In genomic region chr17:42389135-42389417, GRCh38 we compare ENCODE assay signal across 8 cellular contexts. TPM values are rescaled to one million over a fixed set of nuclear protein-coding genes. Genes with fewer than 3 reads are reported as not detected.
DNase-seq lines count a peak whose midpoint lies in the region; ATAC-seq, FAIRE-seq and TF ChIP-seq lines count a peak whose summit lies in the region.

No MANE protein-coding gene starts in this region.

- H2BK5ac ChIP-seq in mesenchymal stem cell (ENCODE audit: low read depth, low read length, poor library complexity, severe bottlenecking): peak overlapping the region; percentile 46

- H3K36me3 ChIP-seq in DND-41 (ENCODE audit: insufficient read depth, low read length) (no peaks in the 10 kb centered on the region), astrocyte (ENCODE audit: insufficient read depth, low read length) (no peaks in the 10 kb centered on the region), mesenchymal stem cell (ENCODE audit: control insufficient read depth in 1 of 2, insufficient read depth in 2 of 2, low read depth in 1 of 2, low read length in 2 of 2) (no peaks in the 10 kb centered on the region)

- H2AFZ ChIP-seq in DND-41 (ENCODE audit: low read depth, low read length): peak overlapping the region; percentile 65
- peak overlapping the region; percentile 74 for H2AFZ ChIP-seq in astrocyte (ENCODE audit: low read depth, low read length)
- H2AFZ ChIP-seq in mesenchymal stem cell (ENCODE audit: low read depth, low read length): peak overlapping the region; percentile 61

- peak overlapping the region; percentile 9 for H4K91ac ChIP-seq in mesenchymal stem cell (ENCODE audit: low read length)

- no peaks in the 10 kb centered on the region for H3K79me1 ChIP-seq in mesenchymal stem cell (replicated peaks; ENCODE audit: low read length, poor library complexity, severe bottlenecking)

- no peak for DNase-seq in DND-41
- no peak for DNase-seq in astrocyte (ENCODE audit: low read depth)
- no peak for DNase-seq in mesenchymal stem cell
- DNase-seq in NK-92 (lab: John Stamatoyannopoulos, UW; ENCODE audit: unreplicated experiment): no peak
- no peak for DNase-seq in SW 1271 (lab: John Stamatoyannopoulos, UW)
- no peak for DNase-seq in cerebellar nuclear complex (lab: John Stamatoyannopoulos, UW)
- no peak for DNase-seq in urothelium cell line (ENCODE audit: low spot score)

- peak overlapping the region; percentile 56 to 82 for H3K4ac ChIP-seq in mesenchymal stem cell (ENCODE audit: low read depth in 1 of 2, low read length in 2 of 2)

- no peak overlapping the region for H2BK15ac ChIP-seq in mesenchymal stem cell (ENCODE audit: low read depth, poor library complexity, severe bottlenecking)

- H3K9me3 ChIP-seq in DND-41 (ENCODE audit: insufficient read depth, low read length, severe bottlenecking) (no peaks in the 10 kb centered on the region), astrocyte (ENCODE audit: insufficient read depth, low read depth, low read length) (no peaks in the 10 kb centered on the region), mesenchymal stem cell (ENCODE audit: control insufficient read depth, low read length) (no peaks in the 10 kb centered on the region)

- H3K9ac ChIP-seq in DND-41 (ENCODE audit: low read depth, low read length) (peak overlapping the region; percentile 31), astrocyte (ENCODE audit: low read length) (peak overlapping the region; percentile 84), mesenchymal stem cell (ENCODE audit: low read length) (peak overlapping the region; percentile 93)

- no peaks in the 10 kb centered on the region for H3K36me3 Mint-ChIP-seq in astrocyte (ENCODE audit: low read depth, unreplicated experiment)

- peak overlapping the region; percentile 46 to 86 for H2BK12ac ChIP-seq in mesenchymal stem cell (ENCODE audit: low read length in 2 of 2)

- peaks cover 10% of the 10 kb centered on the region for H3K4me1 Mint-ChIP-seq in astrocyte (ENCODE audit: low read depth, unreplicated experiment)

- FAIRE-seq in astrocyte (lab: Jason Lieb, UNC) (no peak), urothelium cell line (lab: Jason Lieb, UNC) (no peak)

- H3K18ac ChIP-seq in mesenchymal stem cell (ENCODE audit: low read depth in 1 of 2, low read length in 2 of 2): peak overlapping the region; percentile 62 to 96

- no peaks in the 10 kb centered on the region for H3K27me3 Mint-ChIP-seq in astrocyte (ENCODE audit: low read depth, unreplicated experiment)

- H3K27ac ChIP-seq in DND-41 (ENCODE audit: low read length) (peak overlapping the region; percentile 25), astrocyte (ENCODE audit: low read depth, low read length) (peak overlapping the region; percentile 95), mesenchymal stem cell (ENCODE audit: low read length, poor library complexity, severe bottlenecking) (peak overlapping the region; percentile 81)

- peak overlapping the region; percentile 96 for H3K4me3 Mint-ChIP-seq in astrocyte (ENCODE audit: unreplicated experiment)

- H3K14ac ChIP-seq in mesenchymal stem cell (ENCODE audit: low read length in 2 of 2): no peak overlapping the region

- 69% methylated on average over 11 of the region's 11 CpGs for WGBS in mesenchymal stem cell

- H3K23ac ChIP-seq in mesenchymal stem cell (ENCODE audit: low read length in 2 of 2): peak overlapping the region in 1 of 2 experiments; percentile 2

- peaks cover 22% of the 10 kb centered on the region for H3K4me1 ChIP-seq in DND-41 (ENCODE audit: insufficient read depth, low read length)
- H3K4me1 ChIP-seq in astrocyte (ENCODE audit: insufficient read depth, low read length): peaks cover 10% of the 10 kb centered on the region
- peaks cover 6% of the 10 kb centered on the region for H3K4me1 ChIP-seq in mesenchymal stem cell (ENCODE audit: control insufficient read depth, insufficient read depth, low read depth, low read length)

- H3K9me3 Mint-ChIP-seq in astrocyte (ENCODE audit: unreplicated experiment): no peaks in the 10 kb centered on the region

- peaks cover 12% of the 10 kb centered on the region for H3K79me2 ChIP-seq in DND-41 (ENCODE audit: insufficient read depth, low read length)
- peaks cover 41% of the 10 kb centered on the region for H3K79me2 ChIP-seq in astrocyte (ENCODE audit: insufficient read depth, low read length)

- no peak for ATAC-seq in DND-41 (ENCODE audit: insufficient read depth, low read depth)
- peak; percentile 26 for ATAC-seq in HG03066 (IDR thresholded peaks at IDR 0.05; ENCODE audit: low read depth, unreplicated experiment)

- H3K4me3 ChIP-seq in DND-41 (ENCODE audit: low read depth in 1 of 2, low read length in 2 of 2) (peak overlapping the region in 1 of 2 experiments; percentile 52; a peak in 2 of 4 replicates), astrocyte (ENCODE audit: insufficient read depth, low read depth, low read length) (peak overlapping the region; percentile 58), mesenchymal stem cell (ENCODE audit: insufficient read depth in 1 of 2, low read depth in 1 of 2, low read length in 2 of 2) (peak overlapping the region in 1 of 2 experiments; percentile 71)

- H4K20me1 ChIP-seq in DND-41 (ENCODE audit: insufficient read depth, low read length): no peaks in the 10 kb centered on the region; the same call in 1 of the 2 replicates
- peaks cover 35% of the 10 kb centered on the region for H4K20me1 ChIP-seq in astrocyte (ENCODE audit: insufficient read depth, low read length)

- no peak for TF ChIP-seq CTCF in DND-41 (IDR thresholded peaks at IDR 0.05; ENCODE audit: borderline replicate concordance, extremely low read depth, low read length, poor library complexity, severe bottlenecking)
- TF ChIP-seq CTCF in astrocyte (IDR thresholded peaks at IDR 0.05; ENCODE audit: insufficient read depth, low read depth, low read length): no peak

- H3K27ac Mint-ChIP-seq in astrocyte (ENCODE audit: unreplicated experiment): peak overlapping the region; percentile 97

- H3K27me3 ChIP-seq in DND-41 (ENCODE audit: insufficient read depth, low read length, poor library complexity) (no peaks in the 10 kb centered on the region), astrocyte (ENCODE audit: insufficient read depth, low read length) (no peaks in the 10 kb centered on the region), mesenchymal stem cell (ENCODE audit: control insufficient read depth in 1 of 2, insufficient read depth in 1 of 2, low read length in 2 of 2) (no peaks in the 10 kb centered on the region)

- H3K4me2 ChIP-seq in DND-41 (ENCODE audit: insufficient read depth, low read length) (peak overlapping the region; percentile 74), astrocyte (ENCODE audit: low read length) (peak overlapping the region; percentile 92), mesenchymal stem cell (ENCODE audit: low read length, poor library complexity, severe bottlenecking) (peak overlapping the region; percentile 85)

- H2AK5ac ChIP-seq in mesenchymal stem cell (ENCODE audit: low read length, severe bottlenecking): peak overlapping the region; percentile 92

- peak overlapping the region; percentile 58 for H4K8ac ChIP-seq in mesenchymal stem cell (ENCODE audit: low read length)

- peak overlapping the region; percentile 69 for H2BK120ac ChIP-seq in mesenchymal stem cell (ENCODE audit: low read depth, low read length)

RNA-seq across cellular contexts. Expression of gene STAT3, which starts 0.8 kb away (rescaled TPM):
- 145 and 154 TPM in 2 replicates for total RNA-seq in astrocyte
- 67.6 TPM for polyA plus RNA-seq in mesenchymal stem cell (2013, experiment 1 of 2)
- polyA plus RNA-seq in mesenchymal stem cell (2013, experiment 2 of 2): 66.8 TPM

RNA-seq across cellular contexts. Expression of gene CAVIN1, which starts 34.0 kb away (rescaled TPM):
- 602 and 644 TPM in 2 replicates for total RNA-seq in astrocyte
- 168 TPM for polyA plus RNA-seq in mesenchymal stem cell (2013, experiment 1 of 2)
- 165 TPM for polyA plus RNA-seq in mesenchymal stem cell (2013, experiment 2 of 2)

Comparison
In these comparisons a context has a peak if more than half of its experiments do, and no peak if none do; other contexts are left out.
1. H3K27ac ChIP-seq: peak in every context shown above with its lines; median percentile 95 in astrocyte; 81 in mesenchymal stem cell; 25 in DND-41.
2. H3K9ac ChIP-seq: peak in every context shown above with its lines; median percentile 93 in mesenchymal stem cell; 84 in astrocyte; 31 in DND-41.